ENCODE assay signal across 10 cellular contexts in the genomic region with DNA sequence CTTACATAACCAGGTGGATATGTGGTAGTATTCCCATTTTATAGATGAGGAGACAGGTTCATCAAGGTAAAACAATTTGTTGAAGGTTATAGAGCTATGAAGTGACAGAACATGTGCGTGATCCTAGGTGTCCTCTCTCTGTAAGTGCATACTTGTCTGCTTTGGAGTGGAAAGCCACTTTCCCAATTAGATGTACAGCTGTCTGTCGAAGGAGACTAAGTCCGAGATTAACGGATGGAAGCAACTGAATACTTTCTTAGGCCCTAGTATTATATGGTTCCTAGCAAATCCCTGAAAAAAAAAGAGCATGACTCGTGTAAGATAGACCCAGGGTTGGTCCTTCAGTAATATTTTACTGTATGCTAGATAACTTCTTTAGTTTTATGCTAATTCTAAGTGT. TPM values are rescaled to one million over a fixed set of nuclear protein-coding genes. Genes with fewer than 3 reads are reported as not detected.
DNase-seq lines count a peak whose midpoint lies in the region; ATAC-seq and TF ChIP-seq lines count a peak whose summit lies in the region.
"Had no signal": no experiment of that assay in that cellular context is flagged by ENCODE, and none has a peak within 500 bp of the region (broad histone marks: within the 10 kb centered on the region; RNA-seq: fewer than 3 reads in every experiment).

No MANE protein-coding gene starts in this region.

- H3K36me3 Mint-ChIP-seq in Caco-2 (ENCODE audit: insufficient read depth, unreplicated experiment) (peaks cover 4% of the 10 kb centered on the region), progenitor cell of endocrine pancreas (ENCODE audit: insufficient read depth) (peaks cover 2% of the 10 kb centered on the region)

- ATAC-seq in GM21447 (IDR thresholded peaks at IDR 0.05; ENCODE audit: unreplicated experiment) (no peak), HG03196 (IDR thresholded peaks at IDR 0.05; ENCODE audit: unreplicated experiment) (no peak), HG02981 (IDR thresholded peaks at IDR 0.05; ENCODE audit: unreplicated experiment) (no peak)

- H3K9me3 ChIP-seq in Caco-2 (no peaks in the 10 kb centered on the region), HUES64 (ENCODE audit: insufficient read depth, low read depth, low read length) (no peaks in the 10 kb centered on the region)

- H3K27ac Mint-ChIP-seq in Caco-2 (ENCODE audit: unreplicated experiment) (peak overlapping the region; percentile 73), progenitor cell of endocrine pancreas (peak overlapping the region; percentile 81)

- no peak overlapping the region for H3K4me3 ChIP-seq in Caco-2 (ENCODE audit: low read depth, low read length)
- no peak overlapping the region for H3K4me3 ChIP-seq in HUES64 (ENCODE audit: low read length)
- no peak overlapping the region for H3K4me3 ChIP-seq in brain microvascular endothelial cell (ENCODE audit: low read depth, low read length)

- WGBS in HUES64: 87% methylated on average over 5 of the region's 5 CpGs

- H3K27me3 Mint-ChIP-seq in Caco-2 (ENCODE audit: insufficient read depth, unreplicated experiment): no peaks in the 10 kb centered on the region
- peaks cover 5% of the 10 kb centered on the region for H3K27me3 Mint-ChIP-seq in progenitor cell of endocrine pancreas

- in situ Hi-C loops in brain microvascular endothelial cell (cut with HindIII; ENCODE audit: low pct_ligation_motif_present, low sequenced_read_pairs): no loop called here

- BruUV-seq in Caco-2 (replicated peaks; lab: Mats Ljungman, UMichigan): no TSS peak

- POLR2A ChIA-PET in Caco-2 (lab: Charles Lee): interaction anchor here (1.8 kb wide), 1 partner anchor 20 kb away, joined by 17 read pairs; the partner anchor contains the start of gene TMEM131L

- no peaks in the 10 kb centered on the region for H3K36me3 ChIP-seq in Caco-2 (ENCODE audit: control insufficient read depth, insufficient read depth, low read length)
- H3K36me3 ChIP-seq in HUES64 (ENCODE audit: insufficient read depth, low read length): 0 out of 2 replicates have a peak, but pooled peaks cover under 1% of the 10 kb centered on the region
- peaks cover 3% of the 10 kb centered on the region for H3K36me3 ChIP-seq in brain microvascular endothelial cell (replicated peaks)

- peaks cover 25% of the 10 kb centered on the region for H3K4me1 Mint-ChIP-seq in Caco-2 (ENCODE audit: low read depth, unreplicated experiment)
- peaks cover 19% of the 10 kb centered on the region for H3K4me1 Mint-ChIP-seq in progenitor cell of endocrine pancreas (ENCODE audit: low read depth)

- intact Hi-C loops in Caco-2 (cut with micrococcal nuclease; ENCODE audit: unreplicated experiment): loop anchor here (1.0 to 2.0 kb wide), 3 partner anchors 19 to 53 kb away; no protein-coding TSS in a partner anchor

- H3K4me1 ChIP-seq in Caco-2 (peaks cover 32% of the 10 kb centered on the region), HUES64 (ENCODE audit: insufficient read depth, low read length) (peaks cover 44% of the 10 kb centered on the region)

- no peak for DNase-seq in Caco-2
- no peak for DNase-seq in brain microvascular endothelial cell
- DNase-seq in progenitor cell of endocrine pancreas (ENCODE audit: low spot score, unreplicated experiment): no peak
- no peak for DNase-seq in COR-L47 (lab: John Stamatoyannopoulos, UW)
- DNase-seq: NCI-H1105 treated with DMSO at 0.1 percent for 48 hours, SHP77 treated with DMSO at 0.1 percent for 48 hours had no signal

- H3K27me3 ChIP-seq in Caco-2 (replicated peaks; ENCODE audit: control insufficient read depth, insufficient read depth, low read length): no peaks in the 10 kb centered on the region
- H3K27me3 ChIP-seq in HUES64 (ENCODE audit: insufficient read depth, low read length): no peaks in the 10 kb centered on the region
- no peaks in the 10 kb centered on the region for H3K27me3 ChIP-seq in brain microvascular endothelial cell (replicated peaks)

- H3K9ac ChIP-seq in HUES64 (ENCODE audit: low read depth, low read length): no peak overlapping the region

- H3K9me3 Mint-ChIP-seq in Caco-2 (ENCODE audit: unreplicated experiment): no peaks in the 10 kb centered on the region
- no peaks in the 10 kb centered on the region for H3K9me3 Mint-ChIP-seq in progenitor cell of endocrine pancreas (ENCODE audit: low read depth)

- H3K4me3 Mint-ChIP-seq in Caco-2 (ENCODE audit: unreplicated experiment) (peak overlapping the region; percentile 47), progenitor cell of endocrine pancreas (ENCODE audit: low read depth) (no peak overlapping the region)

- H3K27ac ChIP-seq in HUES64 (ENCODE audit: low read depth, low read length): peak overlapping the region; percentile 71; the same call in 1 of the 2 replicates
- H3K27ac ChIP-seq in brain microvascular endothelial cell: peak overlapping the region; percentile 70

- CTCF ChIA-PET in Caco-2 (lab: Charles Lee): interaction anchor here (0.9 to 2.0 kb wide), 4 partner anchors 20 to 89 kb away, joined by 5 to 21 read pairs (median 10); partner anchors contain the start of gene TMEM131L

- TF ChIP-seq CTCF in Caco-2 (IDR thresholded peaks at IDR 0.05; ENCODE audit: insufficient read depth in 1 of 2, low read depth in 1 of 2, low read length in 1 of 2, severe bottlenecking in 1 of 2, unreplicated experiment in 1 of 2) (no peak), brain microvascular endothelial cell (IDR thresholded peaks at IDR 0.05; ENCODE audit: low read depth, low read length, missing control alignments) (no peak), progenitor cell of endocrine pancreas (IDR thresholded peaks at IDR 0.05; ENCODE audit: unreplicated experiment) (no peak)

RNA-seq across cellular contexts. Expression of gene TMEM131L, which starts 19.7 kb away (rescaled TPM):
- total RNA-seq in Caco-2 (2022): 20.8 and 20.9 TPM in 2 replicates
- 18.4 TPM for polyA plus RNA-seq in HUES64 (2013, experiment 1 of 2)
- polyA plus RNA-seq in HUES64 (2013, experiment 2 of 2): 17.6 TPM
- total RNA-seq in progenitor cell of endocrine pancreas: 18.1 and 18.9 TPM in 2 replicates
